Comparison of ENCODE assay signal across 14 cellular contexts in genomic region chr20:31693402-31693801, GRCh38. TPM values are rescaled to one million over a fixed set of nuclear protein-coding genes. Genes with fewer than 3 reads are reported as not detected.
A peak's percentile ranks its signal among the peaks of the same experiment; 100 is the strongest.
DNase-seq lines count a peak whose midpoint lies in the region; ATAC-seq and TF ChIP-seq lines count a peak whose summit lies in the region.
"Had no signal": no experiment of that assay in that cellular context is flagged by ENCODE, and none has a peak within 500 bp of the region (broad histone marks: within the 10 kb centered on the region; RNA-seq: fewer than 3 reads in every experiment).

No MANE protein-coding gene starts in this region.

- H3K79me1 ChIP-seq in mesenchymal stem cell (replicated peaks; ENCODE audit: low read length, poor library complexity, severe bottlenecking): no peaks in the 10 kb centered on the region

- H2BK120ac ChIP-seq in mesenchymal stem cell (ENCODE audit: low read depth, low read length): no peak overlapping the region

- TF ChIP-seq CTCF in A673 (conservative IDR thresholded peaks at IDR 0.05; ENCODE audit: low read depth, low read length) (no peak), Caco-2 (IDR thresholded peaks at IDR 0.05; ENCODE audit: insufficient read depth in 1 of 2, low read depth in 1 of 2, low read length in 1 of 2, severe bottlenecking in 1 of 2, unreplicated experiment in 1 of 2) (no peak), activated B cell treated with CpG ODN at 0.5 μM for 24 hours (IDR thresholded peaks at IDR 0.05) (no peak)

- no peak overlapping the region for H3K18ac ChIP-seq in mesenchymal stem cell (ENCODE audit: low read depth in 1 of 2, low read length in 2 of 2)

- H2AK5ac ChIP-seq in mesenchymal stem cell (ENCODE audit: low read length, severe bottlenecking): peak overlapping the region; percentile 93

- CTCF ChIA-PET in A673 (lab: Charles Lee) (interaction anchor here (0.6 to 1.3 kb wide), 2 partner anchors 32 to 81 kb away, joined by 3 to 6 read pairs; no protein-coding TSS in a partner anchor), Caco-2 (lab: Charles Lee) (interaction anchor here (1.2 to 6.8 kb wide), 6 partner anchors 11 to 59 kb away, joined by 5 to 67 read pairs (median 10); partner anchors contain the start of gene BCL2L1), activated B cell treated with CpG ODN at 0.5 μM for 24 hours (lab: Charles Lee) (interaction anchor here (1.4 kb wide), 1 partner anchor 30 kb away, joined by 4 read pairs; no protein-coding TSS in a partner anchor), T-cell (lab: Charles Lee) (interaction anchor here in 1 of 2 donors (1.2 to 1.8 kb wide), 3 partner anchors 12 to 32 kb away, joined by 4 to 6 read pairs (median 5); no protein-coding TSS in a partner anchor)

- H3K9me3 ChIP-seq in A673 (ENCODE audit: low read depth, low read length, poor library complexity, severe bottlenecking) (no peaks in the 10 kb centered on the region), Caco-2 (no peaks in the 10 kb centered on the region), mesenchymal stem cell (ENCODE audit: control insufficient read depth, low read length) (no peaks in the 10 kb centered on the region)
- H3K9me3 ChIP-seq: esophagus muscularis mucosa had no signal

- H3K9me3 Mint-ChIP-seq in Caco-2 (ENCODE audit: unreplicated experiment) (no peaks in the 10 kb centered on the region), activated B cell treated with CpG ODN at 0.5 μM for 24 hours (no peaks in the 10 kb centered on the region), T-cell (no peaks in the 10 kb centered on the region)
- H3K9me3 Mint-ChIP-seq: mesothelial cell of epicardium; stimulated activated memory B cell treated with anti-CD40 and anti-IgM and Interleukin-4, amounts not matched to agents 10 μg/mL and 1 μg/mL and 100 μg/mL, for 72 hours had no signal

- ATAC-seq in activated B cell treated with CpG ODN at 0.5 μM for 24 hours (ENCODE audit: low read depth): no peak
- ATAC-seq in GM19035 (IDR thresholded peaks at IDR 0.05; ENCODE audit: unreplicated experiment): no peak
- ATAC-seq in T-cell (replicated peaks in 1 of 4): no peak
- ATAC-seq: activated CD8-positive, alpha-beta memory T cell treated with anti-CD3 and anti-CD28 coated beads, Interleukin-2, amount 10 ng/mL, durations not matched to agents 7 days and 5 days; stimulated activated memory B cell treated with anti-CD40 and anti-IgM and Interleukin-4, amounts not matched to agents 10 μg/mL and 1 μg/mL and 100 μg/mL, for 72 hours had no signal

- H3K4ac ChIP-seq in mesenchymal stem cell (ENCODE audit: low read depth in 1 of 2, low read length in 2 of 2): no peak overlapping the region

- no peak overlapping the region for H2AFZ ChIP-seq in mesenchymal stem cell (ENCODE audit: low read depth, low read length)

- H3K4me3 ChIP-seq in A673 (ENCODE audit: low read depth, low read length, poor library complexity, severe bottlenecking) (no peak overlapping the region), Caco-2 (ENCODE audit: low read depth, low read length) (no peak overlapping the region), mesenchymal stem cell (ENCODE audit: insufficient read depth in 1 of 2, low read depth in 1 of 2, low read length in 2 of 2) (no peak overlapping the region)
- H3K4me3 ChIP-seq: esophagus muscularis mucosa had no signal

- no peak for DNase-seq in A673 (ENCODE audit: low spot score)
- DNase-seq in Caco-2: no peak
- no peak for DNase-seq in activated B cell treated with CpG ODN at 0.5 μM for 24 hours
- no peak for DNase-seq in mesenchymal stem cell
- no peak for DNase-seq in stimulated activated CD8-positive, alpha-beta memory T cell treated with anti-CD3 and anti-CD28 coated beads, Interleukin-4, amount 100 ng/mL, for 48 hours
- DNase-seq in T-cell: no peak
- no peak for DNase-seq in KG1 (lab: John Stamatoyannopoulos, UW)
- DNase-seq: activated CD8-positive, alpha-beta memory T cell treated with anti-CD3 and anti-CD28 coated beads, Interleukin-2, amount 10 ng/mL, durations not matched to agents 7 days and 5 days; brain microvascular endothelial cell had no signal

- H3K4me1 Mint-ChIP-seq in Caco-2 (ENCODE audit: low read depth, unreplicated experiment) (peaks cover 66% of the 10 kb centered on the region), activated B cell treated with CpG ODN at 0.5 μM for 24 hours (peaks cover 44% of the 10 kb centered on the region), T-cell (peaks cover 39 to 58% (median 42%) of the 10 kb centered on the region in 3 donors)

- H2BK5ac ChIP-seq in mesenchymal stem cell (ENCODE audit: low read depth, low read length, poor library complexity, severe bottlenecking): peak overlapping the region; percentile 8

- intact Hi-C loops in A673 (cut with micrococcal nuclease; ENCODE audit: unreplicated experiment): no loop called here
- intact Hi-C loops in Caco-2 (cut with micrococcal nuclease; ENCODE audit: unreplicated experiment): no loop called here
- intact Hi-C loops in activated B cell treated with CpG ODN at 0.5 μM for 24 hours (cut with micrococcal nuclease): no loop called here

- peak overlapping the region; percentile 53 for H3K9ac ChIP-seq in mesenchymal stem cell (ENCODE audit: low read length)

- no peaks in the 10 kb centered on the region for H3K27me3 Mint-ChIP-seq in Caco-2 (ENCODE audit: insufficient read depth, unreplicated experiment)
- no peaks in the 10 kb centered on the region for H3K27me3 Mint-ChIP-seq in activated B cell treated with CpG ODN at 0.5 μM for 24 hours
- H3K27me3 Mint-ChIP-seq in T-cell: no peaks in the 10 kb centered on the region
- H3K27me3 Mint-ChIP-seq: activated CD8-positive, alpha-beta memory T cell treated with anti-CD3 and anti-CD28 coated beads, Interleukin-2, amount 10 ng/mL, durations not matched to agents 7 days and 5 days; stimulated activated memory B cell treated with anti-CD40 and anti-IgM and Interleukin-4, amounts not matched to agents 10 μg/mL and 1 μg/mL and 100 μg/mL, for 72 hours had no signal

- H3K4me1 ChIP-seq in A673 (ENCODE audit: insufficient read depth, low read length, poor library complexity, severe bottlenecking): peaks cover 47% of the 10 kb centered on the region
- H3K4me1 ChIP-seq in Caco-2: peaks cover 69% of the 10 kb centered on the region
- H3K4me1 ChIP-seq in mesenchymal stem cell (ENCODE audit: control insufficient read depth, insufficient read depth, low read depth, low read length): peaks cover 39% of the 10 kb centered on the region

- BruUV-seq in A673 (replicated peaks; lab: Mats Ljungman, UMichigan) (no TSS peak), Caco-2 (replicated peaks; lab: Mats Ljungman, UMichigan) (no TSS peak)

- H3K4me2 ChIP-seq in mesenchymal stem cell (ENCODE audit: low read length, poor library complexity, severe bottlenecking): no peak overlapping the region

- H3K36me3 Mint-ChIP-seq in Caco-2 (ENCODE audit: insufficient read depth, unreplicated experiment) (peaks cover 100% of the 10 kb centered on the region), activated B cell treated with CpG ODN at 0.5 μM for 24 hours (ENCODE audit: low read depth) (peaks cover 41% of the 10 kb centered on the region), T-cell (peaks cover 28% of the 10 kb centered on the region)

- H4K91ac ChIP-seq in mesenchymal stem cell (ENCODE audit: low read length): no peak overlapping the region

- H3K27ac Mint-ChIP-seq in Caco-2 (ENCODE audit: unreplicated experiment) (peak overlapping the region; percentile 27), activated B cell treated with CpG ODN at 0.5 μM for 24 hours (peak overlapping the region; percentile 12), T-cell (no peak overlapping the region)
- H3K27ac Mint-ChIP-seq: mesothelial cell of epicardium had no signal

- no peak overlapping the region for H2BK15ac ChIP-seq in mesenchymal stem cell (ENCODE audit: low read depth, poor library complexity, severe bottlenecking)

- H4K8ac ChIP-seq in mesenchymal stem cell (ENCODE audit: low read length): no peak overlapping the region

- H3K36me3 ChIP-seq in A673 (ENCODE audit: insufficient read depth, low read length, poor library complexity, severe bottlenecking): peaks cover 9% of the 10 kb centered on the region
- H3K36me3 ChIP-seq in Caco-2 (ENCODE audit: control insufficient read depth, insufficient read depth, low read length): peaks cover 15% of the 10 kb centered on the region
- peaks cover 49 to 76% of the 10 kb centered on the region in 2 experiments for H3K36me3 ChIP-seq in mesenchymal stem cell (ENCODE audit: control insufficient read depth in 1 of 2, insufficient read depth in 2 of 2, low read depth in 1 of 2, low read length in 2 of 2)

- no peak overlapping the region for H3K14ac ChIP-seq in mesenchymal stem cell (ENCODE audit: low read length in 2 of 2)

- H2BK12ac ChIP-seq in mesenchymal stem cell (ENCODE audit: low read length in 2 of 2): no peak overlapping the region

- 83% methylated on average over 6 of the region's 6 CpGs for WGBS in mesenchymal stem cell

- H3K27ac ChIP-seq in A673 (ENCODE audit: low read depth, low read length, poor library complexity, severe bottlenecking) (peak overlapping the region; percentile 20), mesenchymal stem cell (ENCODE audit: low read length, poor library complexity, severe bottlenecking) (peak overlapping the region; percentile 80)
- H3K27ac ChIP-seq: brain microvascular endothelial cell had no signal

- H3K4me3 Mint-ChIP-seq in Caco-2 (ENCODE audit: unreplicated experiment): no peak overlapping the region
- no peak overlapping the region for H3K4me3 Mint-ChIP-seq in activated B cell treated with CpG ODN at 0.5 μM for 24 hours
- H3K4me3 Mint-ChIP-seq in T-cell: no peak overlapping the region
- H3K4me3 Mint-ChIP-seq: activated CD8-positive, alpha-beta memory T cell treated with anti-CD3 and anti-CD28 coated beads, Interleukin-2, amount 10 ng/mL, durations not matched to agents 7 days and 5 days; mesothelial cell of epicardium; stimulated activated memory B cell treated with anti-CD40 and anti-IgM and Interleukin-4, amounts not matched to agents 10 μg/mL and 1 μg/mL and 100 μg/mL, for 72 hours had no signal

- POLR2A ChIA-PET in A673 (lab: Charles Lee; ENCODE audit: low non-redundant PET): no interaction called here
- POLR2A ChIA-PET in Caco-2 (lab: Charles Lee): interaction anchor here (0.6 to 1.5 kb wide), 3 partner anchors 19 to 27 kb away, joined by 4 to 5 read pairs (median 4); no protein-coding TSS in a partner anchor
- POLR2A ChIA-PET in activated B cell treated with CpG ODN at 0.5 μM for 24 hours (lab: Charles Lee): interaction anchor here (0.9 to 1.1 kb wide), 2 partner anchors 9 to 28 kb away, joined by 3 to 7 read pairs; no protein-coding TSS in a partner anchor
- POLR2A ChIA-PET in T-cell (lab: Charles Lee): interaction anchor here in 1 of 2 donors (0.7 kb wide), 1 partner anchor 178 kb away, joined by 3 read pairs; no protein-coding TSS in a partner anchor

- H3K23ac ChIP-seq in mesenchymal stem cell (ENCODE audit: low read length in 2 of 2): no peak overlapping the region

- H3K27me3 ChIP-seq in A673 (replicated peaks; ENCODE audit: insufficient read depth, low read depth, low read length, poor library complexity): no peaks in the 10 kb centered on the region
- no peaks in the 10 kb centered on the region for H3K27me3 ChIP-seq in Caco-2 (replicated peaks; ENCODE audit: control insufficient read depth, insufficient read depth, low read length)
- H3K27me3 ChIP-seq in mesenchymal stem cell (ENCODE audit: control insufficient read depth in 1 of 2, insufficient read depth in 1 of 2, low read length in 2 of 2): no peaks in the 10 kb centered on the region
- H3K27me3 ChIP-seq: brain microvascular endothelial cell, esophagus muscularis mucosa had no signal

RNA-seq across cellular contexts. Expression of gene BCL2L1, which starts 29.3 kb away (rescaled TPM):
- 44.5 and 47.8 TPM in 2 replicates for total RNA-seq in A673 (2021)
- 444 and 469 TPM in 2 replicates for total RNA-seq in Caco-2 (2022)
- total RNA-seq in activated B cell treated with CpG ODN at 0.5 μM for 24 hours: 53.4 and 60.4 TPM in 2 replicates
- 116 TPM for polyA plus RNA-seq in mesenchymal stem cell (2013, experiment 1 of 2)
- 114 TPM for polyA plus RNA-seq in mesenchymal stem cell (2013, experiment 2 of 2)
- total RNA-seq in T-cell: 10 to 100 TPM; 26.6 to 33.8 (median 27.7) TPM

RNA-seq across cellular contexts. Expression of gene TPX2, which starts 45.7 kb away (rescaled TPM):
- total RNA-seq in A673 (2021) (187 and 189 TPM in 2 replicates), Caco-2 (2022) (221 and 237 TPM in 2 replicates), activated B cell treated with CpG ODN at 0.5 μM for 24 hours (2.2 and 2.8 TPM in 2 replicates), T-cell (1 to 10 TPM in 4 of 5 donors, under 1 TPM in 1; 0.99 to 3.0 (median 1.4) TPM)
- 20.9 TPM for polyA plus RNA-seq in mesenchymal stem cell (2013, experiment 1 of 2)
- polyA plus RNA-seq in mesenchymal stem cell (2013, experiment 2 of 2): 21.1 TPM

RNA-seq across cellular contexts. Expression of gene COX4I2, which starts 55.7 kb away (rescaled TPM):
- total RNA-seq in A673 (2021): not detected in 2 replicates
- total RNA-seq in Caco-2 (2022): not detected in 2 replicates
- total RNA-seq in activated B cell treated with CpG ODN at 0.5 μM for 24 hours: not detected in 2 replicates
- polyA plus RNA-seq in mesenchymal stem cell (2013, experiment 1 of 2): not detected
- polyA plus RNA-seq in mesenchymal stem cell (2013, experiment 2 of 2): not detected
- not detected for total RNA-seq in T-cell
- total RNA-seq: activated CD8-positive, alpha-beta memory T cell treated with anti-CD3 and anti-CD28 coated beads, Interleukin-2, amount 10 ng/mL, durations not matched to agents 7 days and 5 days; M059J had no signal

Comparison
In these comparisons a context has a peak if more than half of its experiments do, and no peak if none do; other contexts are left out.
1. H3K27ac Mint-ChIP-seq: peak in Caco-2 (single experiment) and activated B cell treated with CpG ODN at 0.5 μM for 24 hours (single experiment); none in T-cell (0 of 2).
2. RNA of gene TPX2, which starts 45.7 kb away (total RNA-seq): 221 to 237 TPM in Caco-2 and 187 to 189 TPM in A673; 2.2 to 2.8 TPM in activated B cell treated with CpG ODN at 0.5 μM for 24 hours and 0.99 to 3.0 TPM in T-cell; every median in the first group is over 10 times any median in the second.